ENCODE assay signal across 9 cellular contexts in the genomic region with DNA sequence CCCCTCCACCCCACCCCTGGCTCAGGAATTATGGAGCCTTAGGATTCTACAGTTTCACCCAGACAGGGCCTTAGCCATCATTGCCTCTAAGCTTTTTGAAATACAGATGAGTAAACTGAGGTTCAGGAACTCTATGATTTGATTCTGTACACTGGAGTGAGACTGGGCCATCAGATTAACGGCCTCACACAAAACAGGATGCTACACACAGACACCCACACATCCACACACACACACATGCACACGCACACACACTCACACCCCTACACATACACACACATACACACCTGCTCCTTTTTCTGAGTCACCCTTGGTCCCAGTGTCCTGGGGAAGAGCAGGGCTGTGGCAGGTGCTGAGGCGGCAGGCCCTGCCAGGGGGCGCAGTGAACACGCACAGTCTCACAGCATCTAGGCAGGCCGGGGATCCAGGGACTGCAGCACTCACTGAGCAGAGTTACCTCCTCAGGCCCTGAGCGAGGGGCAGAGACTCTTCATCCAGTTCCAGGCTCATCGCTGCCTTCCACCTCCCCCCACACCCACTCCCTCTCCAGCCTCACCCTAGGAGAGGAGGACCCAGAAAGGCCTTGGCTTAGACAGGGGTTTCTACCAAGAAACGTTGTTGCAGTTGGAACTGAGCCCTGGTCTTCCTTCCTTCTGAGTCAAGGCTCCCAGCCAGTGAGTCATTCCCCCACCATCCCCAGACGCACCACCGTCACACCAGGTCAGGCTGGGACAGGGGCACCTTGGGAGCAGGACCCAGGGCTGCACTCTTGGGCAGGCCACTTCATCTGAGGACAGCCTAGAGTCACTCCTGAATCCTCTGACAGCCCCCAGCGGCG.
DNase-seq lines count a peak whose midpoint lies in the region; ATAC-seq, FAIRE-seq and TF ChIP-seq lines count a peak whose summit lies in the region.
"Had no signal": no experiment of that assay in that cellular context is flagged by ENCODE, and none has a peak within 500 bp of the region (broad histone marks: within the 10 kb centered on the region; RNA-seq: fewer than 3 reads in every experiment).

No MANE protein-coding gene starts in this region.

- POLR2A ChIA-PET in A673 (lab: Charles Lee; ENCODE audit: low non-redundant PET) = no interaction called here

- no peak for FAIRE-seq in H54 (lab: Jason Lieb, UNC)
- FAIRE-seq: frontal cortex had no signal

- CTCF ChIA-PET in A673 (lab: Charles Lee) = interaction anchor here (0.6 to 2.4 kb wide), 3 partner anchors 44 to 581 kb away, joined by 4 to 16 read pairs (median 4); no protein-coding TSS in a partner anchor

- H3K9me3 Mint-ChIP-seq in osteocyte (ENCODE audit: unreplicated experiment) = no peaks in the 10 kb centered on the region
- H3K9me3 Mint-ChIP-seq in activated T-cell treated with anti-CD3 and anti-CD28 coated beads, Interleukin-2, amount 50 U/mL, for 24 hours = no peaks in the 10 kb centered on the region

- no TSS peak for BruUV-seq in A673 (replicated peaks; lab: Mats Ljungman, UMichigan)

- peaks cover 61% of the 10 kb centered on the region for H3K4me1 Mint-ChIP-seq in osteocyte (ENCODE audit: unreplicated experiment)
- peaks cover 12% of the 10 kb centered on the region for H3K4me1 Mint-ChIP-seq in activated T-cell treated with anti-CD3 and anti-CD28 coated beads, Interleukin-2, amount 50 U/mL, for 24 hours (ENCODE audit: low read depth)

- H3K36me3 Mint-ChIP-seq in osteocyte (ENCODE audit: unreplicated experiment) = no peaks in the 10 kb centered on the region
- no peaks in the 10 kb centered on the region for H3K36me3 Mint-ChIP-seq in activated T-cell treated with anti-CD3 and anti-CD28 coated beads, Interleukin-2, amount 50 U/mL, for 24 hours (ENCODE audit: low read depth)

- H3K27ac Mint-ChIP-seq in osteocyte (ENCODE audit: unreplicated experiment) = peak overlapping the region; percentile 97
- H3K27ac Mint-ChIP-seq in activated T-cell treated with anti-CD3 and anti-CD28 coated beads, Interleukin-2, amount 50 U/mL, for 24 hours = no peak overlapping the region

- TF ChIP-seq POLR2A in H54 (IDR thresholded peaks at IDR 0.05; ENCODE audit: low read depth, low read length) (peak; percentile 67), Peyer's patch (IDR thresholded peaks at IDR 0.05) (no peak)

- H3K27me3 Mint-ChIP-seq in osteocyte (ENCODE audit: unreplicated experiment) = no peaks in the 10 kb centered on the region
- no peaks in the 10 kb centered on the region for H3K27me3 Mint-ChIP-seq in activated T-cell treated with anti-CD3 and anti-CD28 coated beads, Interleukin-2, amount 50 U/mL, for 24 hours

- peak overlapping the region; percentile 33 for H3K4me3 Mint-ChIP-seq in osteocyte (ENCODE audit: unreplicated experiment)
- no peak overlapping the region for H3K4me3 Mint-ChIP-seq in activated T-cell treated with anti-CD3 and anti-CD28 coated beads, Interleukin-2, amount 50 U/mL, for 24 hours

- intact Hi-C loops in A673 (cut with micrococcal nuclease; ENCODE audit: unreplicated experiment) = loop anchor here (5.0 to 10.0 kb wide), 2 partner anchors 45 to 353 kb away; no protein-coding TSS in a partner anchor

- H3K27me3 ChIP-seq in A673 (replicated peaks; ENCODE audit: insufficient read depth, low read depth, low read length, poor library complexity) (no peaks in the 10 kb centered on the region), Peyer's patch (no peaks in the 10 kb centered on the region)

- TF ChIP-seq CTCF in A673 (conservative IDR thresholded peaks at IDR 0.05; ENCODE audit: low read depth, low read length) = peak; percentile 46
- peak in 2 of 6 experiments; percentile 19 to 24 for TF ChIP-seq CTCF in Peyer's patch (IDR thresholded peaks at IDR 0.05)
- TF ChIP-seq CTCF in osteocyte (IDR thresholded peaks at IDR 0.05) = peak; percentile 54

- no peak for ATAC-seq in HG02885 (IDR thresholded peaks at IDR 0.05; ENCODE audit: poor library complexity, unreplicated experiment)

- H3K4me1 ChIP-seq in A673 (ENCODE audit: insufficient read depth, low read length, poor library complexity, severe bottlenecking) = no peaks in the 10 kb centered on the region
- H3K4me1 ChIP-seq in Peyer's patch = peaks cover 0 to 13% (median 0%) of the 10 kb centered on the region in 4 donors

- H3K27ac ChIP-seq in A673 (ENCODE audit: low read depth, low read length, poor library complexity, severe bottlenecking) (no peak overlapping the region), Peyer's patch (peak overlapping the region in 3 of 4 donors; percentile 62 to 83 (median 67))

- DNase-seq in A673 (ENCODE audit: low spot score) (peak; percentile 42), H54 (ENCODE audit: insufficient read length, low spot score) (peak; percentile 78), Peyer's patch (no peak), fibroblast of gingiva (ENCODE audit: low read depth) (peak; percentile 91), osteocyte (ENCODE audit: extremely low spot score, unreplicated experiment) (peak; percentile 86)
- DNase-seq in activated T-cell treated with anti-CD3 and anti-CD28 coated beads, Interleukin-2, amount 50 U/mL, for 24 hours = no peak
- DNase-seq in stimulated activated CD4-positive, alpha-beta T cell treated with anti-CD3 and anti-CD28 coated beads, Interleukin-15, amount 100 ng/mL, for 24 hours = no peak

- H3K4me3 ChIP-seq in A673 (ENCODE audit: low read depth, low read length, poor library complexity, severe bottlenecking) (no peak overlapping the region), Peyer's patch (no peak overlapping the region)

- H3K9me3 ChIP-seq in A673 (ENCODE audit: low read depth, low read length, poor library complexity, severe bottlenecking) = no peaks in the 10 kb centered on the region
- H3K9me3 ChIP-seq in Peyer's patch = no peaks in the 10 kb centered on the region

- H3K36me3 ChIP-seq in A673 (ENCODE audit: insufficient read depth, low read length, poor library complexity, severe bottlenecking) (no peaks in the 10 kb centered on the region), Peyer's patch (no peaks in the 10 kb centered on the region)

Comparison
In these comparisons a context has a peak if more than half of its experiments do, and no peak if none do; other contexts are left out.
1. DNase-seq: peak in A673 (single experiment), H54 (single experiment), fibroblast of gingiva (single experiment) and osteocyte (single experiment); none in Peyer's patch (0 of 3), activated T-cell treated with anti-CD3 and anti-CD28 coated beads, Interleukin-2, amount 50 U/mL, for 24 hours (single experiment) and stimulated activated CD4-positive, alpha-beta T cell treated with anti-CD3 and anti-CD28 coated beads, Interleukin-15, amount 100 ng/mL, for 24 hours (single experiment).